20 cellular contexts compared by ENCODE assay signal in genomic region chr12:122322501-122322900, GRCh38. TPM values are rescaled to one million over a fixed set of nuclear protein-coding genes. Genes with fewer than 3 reads are reported as not detected.
DNase-seq lines count a peak whose midpoint lies in the region; ATAC-seq, FAIRE-seq and TF ChIP-seq lines count a peak whose summit lies in the region.
"Had no signal": no experiment of that assay in that cellular context is flagged by ENCODE, and none has a peak within 500 bp of the region (broad histone marks: within the 10 kb centered on the region; RNA-seq: fewer than 3 reads in every experiment).

No MANE protein-coding gene starts in this region.

- TF ChIP-seq CTCF in choroid plexus epithelial cell (conservative IDR thresholded peaks at IDR 0.05; ENCODE audit: low read depth, low read length) (no peak), D721Med (IDR thresholded peaks at IDR 0.05; ENCODE audit: insufficient read depth, missing control alignments) (no peak)

- peak; percentile 28 for DNase-seq in EL
- peak; percentile 25 for DNase-seq in HTR-8/SVneo (ENCODE audit: insufficient read length, low spot score)
- peak; percentile 13 for DNase-seq in choroid plexus epithelial cell (ENCODE audit: low read depth)
- peak; percentile 45 for DNase-seq in kidney tubule cell (ENCODE audit: low spot score)
- no peak for DNase-seq in stimulated activated CD4-positive, alpha-beta T cell treated with anti-CD3 and anti-CD28 coated beads, Interleukin-2, amount 100 ng/mL, for 48 hours
- DNase-seq in H4 (ENCODE audit: low spot score) = no peak
- no peak for DNase-seq in D721Med (ENCODE audit: insufficient read length, low spot score)
- DNase-seq: activated B cell treated with CpG ODN at 0.5 μM for 24 hours; activated CD8-positive, alpha-beta T cell treated with anti-CD3 and anti-CD28 coated beads, Interleukin-2, amount 10 ng/mL, durations not matched to agents 7 days and 5 days; activated T-cell treated with anti-CD3 and anti-CD28 coated beads, Interleukin-2, amount 50 U/mL, for 24 hours; dorsolateral prefrontal cortex; heart right ventricle; naive thymus-derived CD4-positive, alpha-beta T cell; NCI-H187; NCI-H345; trophoblast cell had no signal

- FAIRE-seq in HTR-8/SVneo (lab: Jason Lieb, UNC) (peak; percentile 20), D721Med (lab: Jason Lieb, UNC) (no peak)

- ATAC-seq in HG03139 (IDR thresholded peaks at IDR 0.05; ENCODE audit: unreplicated experiment) = no peak
- ATAC-seq: activated CD8-positive, alpha-beta T cell treated with anti-CD3 and anti-CD28 coated beads, Interleukin-2, amount 10 ng/mL, durations not matched to agents 7 days and 5 days; heart right ventricle; naive thymus-derived CD4-positive, alpha-beta T cell had no signal

- H3K4me3 ChIP-seq in choroid plexus epithelial cell (ENCODE audit: low read depth, low read length) = no peak overlapping the region
- H3K4me3 ChIP-seq: cardiac muscle cell, dorsolateral prefrontal cortex, heart right ventricle, lung, skin epidermis had no signal

RNA-seq across cellular contexts. Expression of gene VPS33A, which starts 56.2 kb away (rescaled TPM):
- 15.6 and 16.8 TPM in 2 replicates for total RNA-seq in H4 (2014; rRNA removed; shearing (Covaris generic))

Comparison
In these comparisons a context has a peak if more than half of its experiments do, and no peak if none do; other contexts are left out.
1. DNase-seq: peak in EL (single experiment), HTR-8/SVneo (single experiment), choroid plexus epithelial cell (single experiment) and kidney tubule cell (single experiment); none in stimulated activated CD4-positive, alpha-beta T cell treated with anti-CD3 and anti-CD28 coated beads, Interleukin-2, amount 100 ng/mL, for 48 hours (0 of 2), H4 (single experiment) and D721Med (single experiment).